In the genomic region with DNA sequence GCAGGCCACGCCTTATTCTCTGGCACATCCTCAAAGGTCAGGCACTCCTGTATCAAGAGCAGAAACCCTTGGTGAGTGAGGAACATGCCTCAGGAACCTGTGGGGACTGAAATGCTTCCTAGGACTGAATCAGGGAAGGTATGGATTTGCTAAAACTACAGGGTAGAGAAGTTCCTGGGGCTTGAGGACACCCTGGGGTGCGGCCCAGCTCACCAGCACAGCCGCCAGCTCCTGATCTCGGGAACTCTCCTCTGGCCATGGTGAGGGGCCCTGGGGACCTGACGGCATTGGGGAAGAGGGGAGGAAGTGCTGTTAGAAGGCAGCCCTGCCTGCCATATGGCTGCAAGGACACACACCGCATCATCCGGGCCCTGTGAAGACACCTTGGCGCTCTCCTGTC, we compare ENCODE assay signal across 20 cellular contexts. TPM values are rescaled to one million over a fixed set of nuclear protein-coding genes. Genes with fewer than 3 reads are reported as not detected.
DNase-seq lines count a peak whose midpoint lies in the region; ATAC-seq and TF ChIP-seq lines count a peak whose summit lies in the region.
"Had no signal": no experiment of that assay in that cellular context is flagged by ENCODE, and none has a peak within 500 bp of the region (broad histone marks: within the 10 kb centered on the region; RNA-seq: fewer than 3 reads in every experiment).

No MANE protein-coding gene starts in this region.

- no peak overlapping the region for H3K4me3 Mint-ChIP-seq in activated T-cell treated with anti-CD3 and anti-CD28 coated beads, Interleukin-2, amount 50 U/mL, for 72 hours
- no peak overlapping the region for H3K4me3 Mint-ChIP-seq in activated T-cell treated with anti-CD3 and anti-CD28 coated beads, Interleukin-2, amount 50 U/mL, for 4 hours
- H3K4me3 Mint-ChIP-seq in GM23338 = no peak overlapping the region; the same call in 2 of the 3 replicates
- H3K4me3 Mint-ChIP-seq in dendritic cell treated with granulocyte-macrophage colony-stimulating factor and Interleukin-4, amounts not matched to agents 40 ng/mL and 50 ng/mL, for 4 days = no peak overlapping the region
- H3K4me3 Mint-ChIP-seq: HFFc6 had no signal

- TF ChIP-seq POLR2A in spleen (IDR thresholded peaks at IDR 0.05) = no peak

- peaks cover 48% of the 10 kb centered on the region for H4K20me1 ChIP-seq in GM23338 (replicated peaks; ENCODE audit: insufficient read depth)

- intact Hi-C loops in dendritic cell treated with granulocyte-macrophage colony-stimulating factor and Interleukin-4, amounts not matched to agents 40 ng/mL and 50 ng/mL, for 4 days (cut with micrococcal nuclease) = no loop called here
- intact Hi-C loops in spleen (cut with DNase I; ENCODE audit: low total_unique reads) = no loop called here

- 73 to 87% (median 80%) methylated on average over 5 to 8 of the region's 8 CpGs for WGBS in spleen, 5 donors

- peaks cover 52% of the 10 kb centered on the region for H3K79me2 ChIP-seq in GM23338 (replicated peaks; ENCODE audit: insufficient read depth)

- H3K36me3 ChIP-seq in GM23338 (ENCODE audit: insufficient read depth) (peaks cover 42% of the 10 kb centered on the region), spleen (no peaks in the 10 kb centered on the region)

- no peak for TF ChIP-seq CTCF in GM23338 (conservative IDR thresholded peaks at IDR 0.05; ENCODE audit: low read depth in 2 of 2)
- no peak for TF ChIP-seq CTCF in spleen (IDR thresholded peaks at IDR 0.05 in 8 of 11, conservative IDR thresholded peaks at IDR 0.05 in 3 of 11)

- no peaks in the 10 kb centered on the region for H3K9me3 Mint-ChIP-seq in activated T-cell treated with anti-CD3 and anti-CD28 coated beads, Interleukin-2, amount 50 U/mL, for 72 hours
- H3K9me3 Mint-ChIP-seq in activated T-cell treated with anti-CD3 and anti-CD28 coated beads, Interleukin-2, amount 50 U/mL, for 4 hours = no peaks in the 10 kb centered on the region
- no peaks in the 10 kb centered on the region for H3K9me3 Mint-ChIP-seq in GM23338
- no peaks in the 10 kb centered on the region for H3K9me3 Mint-ChIP-seq in dendritic cell treated with granulocyte-macrophage colony-stimulating factor and Interleukin-4, amounts not matched to agents 40 ng/mL and 50 ng/mL, for 4 days
- H3K9me3 Mint-ChIP-seq: CD4-positive, alpha-beta memory T cell; HFFc6 had no signal

- no peak for DNase-seq in activated T-cell treated with anti-CD3 and anti-CD28 coated beads, Interleukin-2, amount 50 U/mL, for 72 hours
- no peak for DNase-seq in activated T-cell treated with anti-CD3 and anti-CD28 coated beads, Interleukin-2, amount 50 U/mL, for 4 hours
- DNase-seq in GM23338 (ENCODE audit: low spot score) (no peak), spleen (peak; percentile 70), NCI-H2029 treated with DMSO at 0.1 percent for 48 hours (lab: John Stamatoyannopoulos, UW) (no peak), amygdala (lab: John Stamatoyannopoulos, UW) (no peak)
- DNase-seq: CD4-positive, alpha-beta memory T cell; GOT3; HFFc6; NCI-H1417; NCI-H187 treated with DMSO at 0.1 percent for 48 hours; NCI-H2171; NCI-H446; NK-92 treated with Interleukin-12 subunit alpha and Interleukin-12 subunit beta, amount 100 ng/mL, for 24 hours; RPMI8226; SIG-M5 had no signal

- peaks cover 33% of the 10 kb centered on the region for H3K4me1 ChIP-seq in GM23338 (ENCODE audit: insufficient read depth)
- peaks cover 12 to 79% (median 49%) of the 10 kb centered on the region in 6 donors for H3K4me1 ChIP-seq in spleen

- H3F3A ChIP-seq in GM23338 (replicated peaks; ENCODE audit: low read depth) = peaks cover 63% of the 10 kb centered on the region

- no peak for ATAC-seq in activated T-cell treated with anti-CD3 and anti-CD28 coated beads, Interleukin-2, amount 50 U/mL, for 72 hours (replicated peaks in 1 of 2)
- no peak for ATAC-seq in activated T-cell treated with anti-CD3 and anti-CD28 coated beads, Interleukin-2, amount 50 U/mL, for 4 hours
- ATAC-seq in GM23338 (no peak), GM19455 (IDR thresholded peaks at IDR 0.05; ENCODE audit: unreplicated experiment) (no peak)
- ATAC-seq: K562 had no signal

- H3K27me3 ChIP-seq in GM23338 (ENCODE audit: insufficient read depth) (no peaks in the 10 kb centered on the region), spleen (replicated peaks in 1 of 7) (peaks cover 0 to 6% (median 0%) of the 10 kb centered on the region in 7 donors)

- H3K27ac ChIP-seq in GM23338 (ENCODE audit: low read depth) = no peak overlapping the region
- no peak overlapping the region for H3K27ac ChIP-seq in spleen

- no peaks in the 10 kb centered on the region for H3K9me2 ChIP-seq in GM23338 (ENCODE audit: insufficient read depth)

- no peak overlapping the region for H3K4me2 ChIP-seq in GM23338

- H3K4me3 ChIP-seq in GM23338 (no peak overlapping the region), spleen (no peak overlapping the region)
- H3K4me3 ChIP-seq: K562 had no signal

- H2AFZ ChIP-seq in GM23338 = no peak overlapping the region

- no peaks in the 10 kb centered on the region for H3K27me3 Mint-ChIP-seq in activated T-cell treated with anti-CD3 and anti-CD28 coated beads, Interleukin-2, amount 50 U/mL, for 72 hours (ENCODE audit: low read depth)
- H3K27me3 Mint-ChIP-seq in activated T-cell treated with anti-CD3 and anti-CD28 coated beads, Interleukin-2, amount 50 U/mL, for 4 hours (ENCODE audit: low read depth) = no peaks in the 10 kb centered on the region
- peaks cover 31% of the 10 kb centered on the region for H3K27me3 Mint-ChIP-seq in GM23338 (ENCODE audit: insufficient read depth, low read depth, poor library complexity)
- H3K27me3 Mint-ChIP-seq in dendritic cell treated with granulocyte-macrophage colony-stimulating factor and Interleukin-4, amounts not matched to agents 40 ng/mL and 50 ng/mL, for 4 days = peaks cover 14% of the 10 kb centered on the region
- H3K27me3 Mint-ChIP-seq: CD4-positive, alpha-beta memory T cell had no signal

- peaks cover 52% of the 10 kb centered on the region for H3K4me1 Mint-ChIP-seq in activated T-cell treated with anti-CD3 and anti-CD28 coated beads, Interleukin-2, amount 50 U/mL, for 72 hours (ENCODE audit: low read depth)
- peaks cover 41% of the 10 kb centered on the region for H3K4me1 Mint-ChIP-seq in activated T-cell treated with anti-CD3 and anti-CD28 coated beads, Interleukin-2, amount 50 U/mL, for 4 hours (ENCODE audit: low read depth)
- H3K4me1 Mint-ChIP-seq in GM23338 = peaks cover 37% of the 10 kb centered on the region
- peaks cover 25% of the 10 kb centered on the region for H3K4me1 Mint-ChIP-seq in dendritic cell treated with granulocyte-macrophage colony-stimulating factor and Interleukin-4, amounts not matched to agents 40 ng/mL and 50 ng/mL, for 4 days (ENCODE audit: low read depth)

- H3K36me3 Mint-ChIP-seq in activated T-cell treated with anti-CD3 and anti-CD28 coated beads, Interleukin-2, amount 50 U/mL, for 72 hours (ENCODE audit: insufficient read depth in 2 of 2) = no peaks in the 10 kb centered on the region
- no peaks in the 10 kb centered on the region for H3K36me3 Mint-ChIP-seq in activated T-cell treated with anti-CD3 and anti-CD28 coated beads, Interleukin-2, amount 50 U/mL, for 4 hours (ENCODE audit: insufficient read depth)
- H3K36me3 Mint-ChIP-seq in GM23338 (ENCODE audit: low read depth) = peaks cover 93% of the 10 kb centered on the region
- H3K36me3 Mint-ChIP-seq in dendritic cell treated with granulocyte-macrophage colony-stimulating factor and Interleukin-4, amounts not matched to agents 40 ng/mL and 50 ng/mL, for 4 days (ENCODE audit: low read depth) = no peaks in the 10 kb centered on the region
- H3K36me3 Mint-ChIP-seq: CD4-positive, alpha-beta memory T cell had no signal

- no peaks in the 10 kb centered on the region for H3K9me3 ChIP-seq in spleen

- H3K27ac Mint-ChIP-seq in activated T-cell treated with anti-CD3 and anti-CD28 coated beads, Interleukin-2, amount 50 U/mL, for 72 hours = peak overlapping the region; percentile 55
- peak overlapping the region; percentile 32; the same call in 1 of the 2 replicates for H3K27ac Mint-ChIP-seq in GM23338
- peak overlapping the region; percentile 12 for H3K27ac Mint-ChIP-seq in dendritic cell treated with granulocyte-macrophage colony-stimulating factor and Interleukin-4, amounts not matched to agents 40 ng/mL and 50 ng/mL, for 4 days
- H3K27ac Mint-ChIP-seq: HFFc6 had no signal

RNA-seq across cellular contexts. Expression of a gene that starts 7.5 kb away (rescaled TPM):
- under 1 TPM; 0.28 to 0.48 TPM for total RNA-seq in activated T-cell treated with anti-CD3 and anti-CD28 coated beads, Interleukin-2, amount 50 U/mL, for 72 hours
- total RNA-seq in activated T-cell treated with anti-CD3 and anti-CD28 coated beads, Interleukin-2, amount 50 U/mL, for 4 hours = under 1 TPM in 2 of 3 donors, not detected in 1; 0.11 TPM
- total RNA-seq in GM23338 (2014; rRNA removed; shearing (Covaris generic)) = 434 and 519 TPM in 2 replicates
- polyA plus RNA-seq in GM23338 (2016; fragmentation: Nextera tagmentation; extraction: Ambion mirVana) = 217 and 220 TPM in 2 replicates
- under 1 TPM in 1 of 7 donors, not detected in 6; 0.85 TPM for total RNA-seq in spleen
- polyA plus RNA-seq in spleen = under 1 TPM in 2 of 3 donors, not detected in 1; 0.02 to 0.06 TPM
- total RNA-seq: A673, HFFc6 had no signal
- polyA plus RNA-seq: CD4-positive, alpha-beta memory T cell; K562 had no signal

RNA-seq across cellular contexts. Expression of a gene that starts 20.8 kb away (rescaled TPM):
- total RNA-seq in activated T-cell treated with anti-CD3 and anti-CD28 coated beads, Interleukin-2, amount 50 U/mL, for 72 hours = under 1 TPM; 0.12 to 0.28 TPM
- total RNA-seq in activated T-cell treated with anti-CD3 and anti-CD28 coated beads, Interleukin-2, amount 50 U/mL, for 4 hours = under 1 TPM in 2 of 3 donors, not detected in 1; 0.18 to 0.57 TPM
- total RNA-seq in GM23338 (2014; rRNA removed; shearing (Covaris generic)) = 29.1 and 29.9 TPM in 2 replicates
- polyA plus RNA-seq in GM23338 (2016; fragmentation: Nextera tagmentation; extraction: Ambion mirVana) = 15.7 and 16.6 TPM in 2 replicates
- total RNA-seq in spleen = 10 to 100 TPM in 1 of 7 donors, 1 to 10 TPM in 6; 4.1 to 10.4 (median 5.3) TPM
- polyA plus RNA-seq in spleen = 10 to 100 TPM in 1 of 3 donors, 1 to 10 TPM in 2; 3.5 to 14.2 (median 6.9) TPM
- total RNA-seq: CD4-positive, alpha-beta memory T cell had no signal

RNA-seq across cellular contexts. Expression of a gene that starts 26.1 kb away (rescaled TPM):
- total RNA-seq in activated T-cell treated with anti-CD3 and anti-CD28 coated beads, Interleukin-2, amount 50 U/mL, for 72 hours = 1,000 to 10,000 TPM; 1,427 to 2,251 TPM
- total RNA-seq in activated T-cell treated with anti-CD3 and anti-CD28 coated beads, Interleukin-2, amount 50 U/mL, for 4 hours = 100 to 1,000 TPM; 585 to 715 (median 696) TPM
- total RNA-seq in GM23338 (2014; rRNA removed; shearing (Covaris generic)) = 2.3 TPM in 1 of 2 replicates, not detected in the other
- polyA plus RNA-seq in GM23338 (2016; fragmentation: Nextera tagmentation; extraction: Ambion mirVana) (6.1 and 7.7 TPM in 2 replicates), spleen (100 to 1,000 TPM; 256 to 624 (median 277) TPM)
- total RNA-seq in spleen = 100 to 1,000 TPM; 171 to 414 (median 309) TPM

RNA-seq across cellular contexts. Expression of a gene that starts 43.3 kb away (rescaled TPM):
- 10 to 100 TPM; 12.2 to 16.3 TPM for total RNA-seq in activated T-cell treated with anti-CD3 and anti-CD28 coated beads, Interleukin-2, amount 50 U/mL, for 72 hours
- 10 to 100 TPM in 1 of 3 donors, 1 to 10 TPM in 2; 9.8 to 12.0 (median 9.9) TPM for total RNA-seq in activated T-cell treated with anti-CD3 and anti-CD28 coated beads, Interleukin-2, amount 50 U/mL, for 4 hours
- total RNA-seq in GM23338 (2014; rRNA removed; shearing (Covaris generic)) = 10.4 and 10.6 TPM in 2 replicates
- polyA plus RNA-seq in GM23338 (2016; fragmentation: Nextera tagmentation; extraction: Ambion mirVana) (2.9 and 3.5 TPM in 2 replicates), spleen (1 to 10 TPM; 2.4 to 5.9 (median 2.9) TPM)
- total RNA-seq in spleen = 10 to 100 TPM in 1 of 7 donors, 1 to 10 TPM in 6; 6.8 to 11.4 (median 7.9) TPM

RNA-seq across cellular contexts. Expression of a gene that starts 45.2 kb away (rescaled TPM):
- 1 to 10 TPM; 2.3 to 5.2 TPM for total RNA-seq in activated T-cell treated with anti-CD3 and anti-CD28 coated beads, Interleukin-2, amount 50 U/mL, for 72 hours
- under 1 TPM; 0.46 to 0.84 (median 0.66) TPM for total RNA-seq in activated T-cell treated with anti-CD3 and anti-CD28 coated beads, Interleukin-2, amount 50 U/mL, for 4 hours
- total RNA-seq in GM23338 (2014; rRNA removed; shearing (Covaris generic)) = 15.9 and 18.8 TPM in 2 replicates
- polyA plus RNA-seq in GM23338 (2016; fragmentation: Nextera tagmentation; extraction: Ambion mirVana) = 6.1 and 7.7 TPM in 2 replicates
- total RNA-seq in spleen = 100 to 1,000 TPM in 4 of 7 donors, 10 to 100 TPM in 3; 24.3 to 282 (median 113) TPM
- 10 to 100 TPM in 2 of 3 donors, 1 to 10 TPM in 1; 2.7 to 45.0 (median 41.9) TPM for polyA plus RNA-seq in spleen

Comparison
In these comparisons a context has a peak if more than half of its experiments do, and no peak if none do; other contexts are left out.
1. RNA of a gene that starts 7.5 kb away (total RNA-seq): 434 to 519 TPM in GM23338; 0.28 to 0.48 TPM in activated T-cell treated with anti-CD3 and anti-CD28 coated beads, Interleukin-2, amount 50 U/mL, for 72 hours, 0.11 TPM in activated T-cell treated with anti-CD3 and anti-CD28 coated beads, Interleukin-2, amount 50 U/mL, for 4 hours and 0.85 TPM in spleen; every median in the first group is over 100 times any median in the second.
2. RNA of a gene that starts 26.1 kb away (total RNA-seq): 1,427 to 2,251 TPM in activated T-cell treated with anti-CD3 and anti-CD28 coated beads, Interleukin-2, amount 50 U/mL, for 72 hours, 585 to 715 TPM in activated T-cell treated with anti-CD3 and anti-CD28 coated beads, Interleukin-2, amount 50 U/mL, for 4 hours and 171 to 414 TPM in spleen; 2.3 TPM in GM23338; every median in the first group is over 10 times any median in the second.
3. Peak in every context shown above with its lines, with median percentiles within 50 percentile points of each other: H3K27ac Mint-ChIP-seq.